7 cellular contexts compared by ENCODE assay signal in genomic region chr2:95682889-95683517, GRCh38.
DNase-seq lines count a peak whose midpoint lies in the region; ATAC-seq and TF ChIP-seq lines count a peak whose summit lies in the region.
"Not testable (repeated sequence)": the region's sequence is repeated elsewhere in the genome, so short reads cannot be mapped to it uniquely, and the experiment has no call there.

No MANE protein-coding gene starts in this region.

- H3K9me3 Mint-ChIP-seq in GM23338; activated naive CD8-positive, alpha-beta T cell treated with anti-CD3 and anti-CD28 coated beads for 36 hours: not testable (repeated sequence)

- H3K27ac Mint-ChIP-seq in GM23338; activated naive CD8-positive, alpha-beta T cell treated with anti-CD3 and anti-CD28 coated beads for 36 hours: not testable (repeated sequence)

- not testable (repeated sequence) for H3K36me3 ChIP-seq in GM23338 (ENCODE audit: insufficient read depth); SJSA1; ectodermal cell (ENCODE audit: control insufficient read depth, insufficient read depth, low read length); muscle layer of duodenum (ENCODE audit: control insufficient read depth in 1 of 2, insufficient read depth in 2 of 2, low read length in 2 of 2); skeletal muscle tissue (ENCODE audit: control insufficient read depth in 3 of 3, insufficient read depth in 3 of 3, low read length in 3 of 3)

- peak; percentile 54 for ATAC-seq in GM23338
- ATAC-seq in right cardiac atrium = peak; percentile 36 to 58

- peaks cover 22% of the 10 kb centered on the region for H3K27me3 ChIP-seq in GM23338 (ENCODE audit: insufficient read depth)
- not testable (repeated sequence) for H3K27me3 ChIP-seq in SJSA1 (replicated peaks); right cardiac atrium (ENCODE audit: control insufficient read depth, insufficient read depth); muscle layer of duodenum (ENCODE audit: low read depth, low read length); skeletal muscle tissue (ENCODE audit: control insufficient read depth in 3 of 3, insufficient read depth in 3 of 3, low read length in 3 of 3)
- peaks cover 12% of the 10 kb centered on the region for H3K27me3 ChIP-seq in ectodermal cell (ENCODE audit: control insufficient read depth, insufficient read depth, low read length, poor library complexity, severe bottlenecking)

- not testable (repeated sequence) for H3K79me2 ChIP-seq in GM23338 (replicated peaks; ENCODE audit: insufficient read depth)

- WGBS in ectodermal cell, 2 experiments = 6 to 9% methylated on average over 18 to 19 of the region's 19 CpGs
- 5% methylated on average over 19 of the region's 19 CpGs for WGBS in right cardiac atrium

- H3K4me1 Mint-ChIP-seq in GM23338; activated naive CD8-positive, alpha-beta T cell treated with anti-CD3 and anti-CD28 coated beads for 36 hours: not testable (repeated sequence)

- TF ChIP-seq CTCF in GM23338 (conservative IDR thresholded peaks at IDR 0.05; ENCODE audit: low read depth in 2 of 2) = not testable (repeated sequence)

- not testable (repeated sequence) for H3K36me3 Mint-ChIP-seq in GM23338 (ENCODE audit: low read depth); activated naive CD8-positive, alpha-beta T cell treated with anti-CD3 and anti-CD28 coated beads for 36 hours

- H3K9me3 ChIP-seq in SJSA1 (replicated peaks); ectodermal cell (ENCODE audit: control insufficient read depth, low read length); right cardiac atrium (ENCODE audit: control insufficient read depth, low read length); muscle layer of duodenum (ENCODE audit: control insufficient read depth in 1 of 2, low read length in 2 of 2); skeletal muscle tissue (ENCODE audit: control insufficient read depth in 3 of 3, low read length in 3 of 3): not testable (repeated sequence)

- DNase-seq in GM23338 (ENCODE audit: low spot score) (peak; percentile 17), SJSA1 (ENCODE audit: low read depth in 1 of 2, low spot score in 2 of 2) (peak in 1 of 2 experiments; percentile 7), right cardiac atrium (peak in 2 of 3 donors; percentile 60 to 75)
- DNase-seq in activated naive CD8-positive, alpha-beta T cell treated with anti-CD3 and anti-CD28 coated beads for 36 hours = not testable (repeated sequence)

- H3K4me3 Mint-ChIP-seq in GM23338 = peak overlapping the region; percentile 75
- H3K4me3 Mint-ChIP-seq in activated naive CD8-positive, alpha-beta T cell treated with anti-CD3 and anti-CD28 coated beads for 36 hours = peak overlapping the region; percentile 75

- peak overlapping the region; percentile 91 for H2AFZ ChIP-seq in GM23338

- H3F3A ChIP-seq in GM23338 (replicated peaks; ENCODE audit: low read depth) = not testable (repeated sequence)

- peaks cover 23% of the 10 kb centered on the region for H3K27me3 Mint-ChIP-seq in GM23338 (ENCODE audit: insufficient read depth, low read depth, poor library complexity)
- H3K27me3 Mint-ChIP-seq in activated naive CD8-positive, alpha-beta T cell treated with anti-CD3 and anti-CD28 coated beads for 36 hours = peaks cover 44% of the 10 kb centered on the region

- not testable (repeated sequence) for H3K9me2 ChIP-seq in GM23338 (ENCODE audit: insufficient read depth)

- H3K9ac ChIP-seq in skeletal muscle tissue (ENCODE audit: low read depth in 1 of 3, low read length in 3 of 3) = peak overlapping the region in 2 of 3 donors; percentile 33 to 50

- H3K4me1 ChIP-seq in GM23338 (ENCODE audit: insufficient read depth); ectodermal cell (ENCODE audit: control insufficient read depth, insufficient read depth, low read length); right cardiac atrium (ENCODE audit: control insufficient read depth, insufficient read depth, low read length); muscle layer of duodenum (ENCODE audit: control insufficient read depth in 1 of 2, insufficient read depth in 2 of 2, low read length in 2 of 2); skeletal muscle tissue (ENCODE audit: control insufficient read depth in 3 of 3, insufficient read depth in 3 of 3, low read length in 3 of 3): not testable (repeated sequence)
- peaks cover 11% of the 10 kb centered on the region for H3K4me1 ChIP-seq in SJSA1 (replicated peaks)

- peak overlapping the region; percentile 84 for H3K4me3 ChIP-seq in GM23338
- peak overlapping the region; percentile 27 for H3K4me3 ChIP-seq in SJSA1
- H3K4me3 ChIP-seq in ectodermal cell (ENCODE audit: insufficient read depth, low read depth, low read length) = peak overlapping the region; percentile 18
- peak overlapping the region; percentile 61 for H3K4me3 ChIP-seq in right cardiac atrium (ENCODE audit: low read length)
- H3K4me3 ChIP-seq in muscle layer of duodenum (ENCODE audit: low read depth in 1 of 2, low read length in 2 of 2) = peak overlapping the region; percentile 16 to 58
- peak overlapping the region; percentile 40 to 41 (median 41) for H3K4me3 ChIP-seq in skeletal muscle tissue (ENCODE audit: low read length in 3 of 3)

- not testable (repeated sequence) for H3K27ac ChIP-seq in GM23338 (ENCODE audit: low read depth); SJSA1; ectodermal cell (ENCODE audit: insufficient read depth, low read depth, low read length, poor library complexity, severe bottlenecking); muscle layer of duodenum (ENCODE audit: low read length); skeletal muscle tissue (ENCODE audit: low read depth, low read length)
- peak overlapping the region; percentile 71 for H3K27ac ChIP-seq in right cardiac atrium (ENCODE audit: low read length)

- intact Hi-C loops in right cardiac atrium (cut with DNase I) = loop anchor here in 1 of 4 donors (10.0 kb wide), 1 partner anchor 1182 kb away; no protein-coding TSS in a partner anchor

- peak overlapping the region; percentile 91 for H3K4me2 ChIP-seq in GM23338

- H4K20me1 ChIP-seq in GM23338 (replicated peaks; ENCODE audit: insufficient read depth) = not testable (repeated sequence)

Comparison
In these comparisons a context has a peak if more than half of its experiments do, and no peak if none do; other contexts are left out.
1. H3K4me3 ChIP-seq: peak in every context shown above with its lines; median percentile 84 in GM23338; 61 in right cardiac atrium; 41 in skeletal muscle tissue; 37 in muscle layer of duodenum; 27 in SJSA1; 18 in ectodermal cell.